17 cellular contexts compared by ENCODE assay signal in genomic region chr20:58135441-58136170, GRCh38.
DNase-seq lines count a peak whose midpoint lies in the region; FAIRE-seq and TF ChIP-seq lines count a peak whose summit lies in the region.
"Had no signal": no experiment of that assay in that cellular context is flagged by ENCODE, and none has a peak within 500 bp of the region (broad histone marks: within the 10 kb centered on the region; RNA-seq: fewer than 3 reads in every experiment).

No MANE protein-coding gene starts in this region.

- FAIRE-seq in endothelial cell of umbilical vein (lab: Jason Lieb, UNC): no peak
- FAIRE-seq: GM12878 had no signal

- peaks cover 28 to 43% of the 10 kb centered on the region in 2 experiments for H3K27me3 ChIP-seq in endothelial cell of umbilical vein (ENCODE audit: control insufficient read depth in 2 of 2, insufficient read depth in 2 of 2, low read length in 2 of 2)
- H3K27me3 ChIP-seq in parathyroid adenoma (ENCODE audit: control insufficient read depth, insufficient read depth, low read length): no peaks in the 10 kb centered on the region

- H3K36me3 ChIP-seq in endothelial cell of umbilical vein (ENCODE audit: control insufficient read depth in 2 of 2, extremely low read depth in 1 of 2, insufficient read depth in 2 of 2, low read length in 2 of 2) (no peaks in the 10 kb centered on the region), parathyroid adenoma (ENCODE audit: control insufficient read depth, insufficient read depth, low read length) (no peaks in the 10 kb centered on the region)
- H3K36me3 ChIP-seq: neural progenitor cell, upper lobe of left lung had no signal

- CTCF ChIA-PET in endothelial cell of umbilical vein (lab: Charles Lee): interaction anchor here (1.7 kb wide), 1 partner anchor 29 kb away, joined by 3 read pairs; no protein-coding TSS in a partner anchor

- TF ChIP-seq POLR2A in endothelial cell of umbilical vein (IDR thresholded peaks at IDR 0.05; ENCODE audit: low read depth, low read length): no peak

- no peaks in the 10 kb centered on the region for H3K9me1 ChIP-seq in endothelial cell of umbilical vein (replicated peaks; ENCODE audit: control insufficient read depth, extremely low read depth, insufficient read depth, low read length)

- H3K9ac ChIP-seq in endothelial cell of umbilical vein (replicated peaks; ENCODE audit: extremely low read depth, insufficient read depth, low read length) (no peak overlapping the region), parathyroid adenoma (no peak overlapping the region)
- H3K9ac ChIP-seq: neural progenitor cell had no signal

- POLR2A ChIA-PET in endothelial cell of umbilical vein (lab: Charles Lee): no interaction called here

- intact Hi-C loops in endothelial cell of umbilical vein (cut with micrococcal nuclease): no loop called here

- peaks cover 7% of the 10 kb centered on the region for H3K4me1 ChIP-seq in endothelial cell of umbilical vein (ENCODE audit: control insufficient read depth, extremely low read depth, insufficient read depth, low read length)
- H3K4me1 ChIP-seq in parathyroid adenoma: no peaks in the 10 kb centered on the region

- no TSS peak for BruUV-seq in endothelial cell of umbilical vein (replicated peaks; lab: Mats Ljungman, UMichigan)

- H3K79me2 ChIP-seq in endothelial cell of umbilical vein (ENCODE audit: control insufficient read depth, insufficient read depth, low read length) (no peaks in the 10 kb centered on the region), parathyroid adenoma (no peaks in the 10 kb centered on the region)

- DNase-seq in DMS153 treated with DMSO at 0.1 percent for 48 hours (lab: John Stamatoyannopoulos, UW; ENCODE audit: unreplicated experiment) (peak; percentile 37), DMS153 (lab: John Stamatoyannopoulos, UW) (no peak), NCI-H69 (lab: John Stamatoyannopoulos, UW) (peak; percentile 95), endothelial cell of umbilical vein (ENCODE audit: low read depth, low spot score) (no peak), SIG-M5 treated with dmso at 0.1 percent for 504 hours (lab: John Stamatoyannopoulos, UW; ENCODE audit: unreplicated experiment) (no peak)
- no peak for DNase-seq in activated naive CD4-positive, alpha-beta T cell treated with anti-CD3 and anti-CD28 coated beads, Interleukin-2, amount 50 U/mL, for 16 hours
- DNase-seq in stimulated activated CD8-positive, alpha-beta memory T cell treated with anti-CD3 and anti-CD28 coated beads, Interleukin-4, amount 100 ng/mL, for 48 hours: no peak
- DNase-seq: mesenchymal stem cell; NCI-H526 treated with DMSO at 0.1 percent for 48 hours; SHP77; stimulated activated CD4-positive, alpha-beta T cell treated with anti-CD3 and anti-CD28 coated beads, Interleukin-2, amount 100 ng/mL, for 48 hours; upper lobe of left lung had no signal

- H3K4me2 ChIP-seq in endothelial cell of umbilical vein (ENCODE audit: insufficient read depth, low read length): no peak overlapping the region
- H3K4me2 ChIP-seq in parathyroid adenoma (ENCODE audit: low read length): peak overlapping the region; percentile 49
- H3K4me2 ChIP-seq: neural progenitor cell had no signal

- H2AFZ ChIP-seq in endothelial cell of umbilical vein (ENCODE audit: low read depth, low read length): no peak overlapping the region
- peak overlapping the region; percentile 14 for H2AFZ ChIP-seq in parathyroid adenoma
- H2AFZ ChIP-seq: neural progenitor cell had no signal

- TF ChIP-seq CTCF in endothelial cell of umbilical vein (IDR thresholded peaks at IDR 0.05; ENCODE audit: extremely low read depth in 1 of 2, insufficient read depth in 1 of 2, low read depth in 1 of 2, low read length in 2 of 2) (no peak), parathyroid adenoma (IDR thresholded peaks at IDR 0.05) (no peak)

- dilution Hi-C loops in endothelial cell of umbilical vein (cut with MboI; ENCODE audit: extremely low pct_ligation_motif_present, low sequenced_read_pairs): no loop called here

- H3K27ac ChIP-seq in endothelial cell of umbilical vein (ENCODE audit: insufficient read depth, low read depth, low read length) (no peak overlapping the region), parathyroid adenoma (no peak overlapping the region)
- H3K27ac ChIP-seq: 22Rv1, C4-2B, neural progenitor cell, upper lobe of left lung had no signal

- H3K9me3 ChIP-seq in endothelial cell of umbilical vein (replicated peaks; ENCODE audit: control insufficient read depth, insufficient read depth, low read length) (no peaks in the 10 kb centered on the region), parathyroid adenoma (ENCODE audit: control insufficient read depth, low read length) (no peaks in the 10 kb centered on the region)
- H3K9me3 ChIP-seq: upper lobe of left lung had no signal

- H4K20me1 ChIP-seq in endothelial cell of umbilical vein (replicated peaks; ENCODE audit: control insufficient read depth, extremely low read depth, insufficient read depth, low read length): no peaks in the 10 kb centered on the region

- H3K4me3 ChIP-seq in endothelial cell of umbilical vein (replicated peaks in 1 of 3; ENCODE audit: insufficient read depth in 1 of 3, low read depth in 1 of 3, low read length in 3 of 3) (no peak overlapping the region), parathyroid adenoma (ENCODE audit: low read depth, low read length) (no peak overlapping the region)
- H3K4me3 ChIP-seq: GM12878, neural progenitor cell, upper lobe of left lung had no signal

TF ChIP-seq in endothelial cell of umbilical vein, 7 proteins besides CTCF, POLR2A, EP300 and RAD21:
- TF ChIP-seq JUN (IDR thresholded peaks at IDR 0.05; ENCODE audit: borderline replicate concordance, insufficient read depth, insufficient read length, low read depth) (no peak), EZH2 (IDR thresholded peaks at IDR 0.05; ENCODE audit: borderline replicate concordance, low read depth, low read length, severe bottlenecking) (peak; percentile 21), MYC (IDR thresholded peaks at IDR 0.05; ENCODE audit: low read depth, low read length) (no peak)

Comparison
In these comparisons a context has a peak if more than half of its experiments do, and no peak if none do; other contexts are left out.
1. DNase-seq: peak in DMS153 treated with DMSO at 0.1 percent for 48 hours (single experiment) and NCI-H69 (single experiment); none in DMS153 (single experiment), endothelial cell of umbilical vein (single experiment), activated naive CD4-positive, alpha-beta T cell treated with anti-CD3 and anti-CD28 coated beads, Interleukin-2, amount 50 U/mL, for 16 hours (single experiment), SIG-M5 treated with dmso at 0.1 percent for 504 hours (single experiment) and stimulated activated CD8-positive, alpha-beta memory T cell treated with anti-CD3 and anti-CD28 coated beads, Interleukin-4, amount 100 ng/mL, for 48 hours (single experiment).